ENCODE assay signal across 1 cellular context in genomic region chr22:22480940-22481339, GRCh38.
TF ChIP-seq lines count a peak whose summit lies in the region.

No MANE protein-coding gene starts in this region.

TF ChIP-seq in HepG2, 621 proteins besides CTCF, POLR2A, EP300 and RAD21 (continued from another document and continues in another):
- TF ChIP-seq PAXIP1 (CRISPR knock-in tag; conservative IDR thresholded peaks at IDR 0.05), result peak; percentile 52
- TF ChIP-seq SRY (CRISPR knock-in tag; IDR thresholded peaks at IDR 0.05), result no peak
- TF ChIP-seq HMGXB4 (CRISPR knock-in tag; IDR thresholded peaks at IDR 0.05; ENCODE audit: borderline replicate concordance in 1 of 2, low read depth in 1 of 2), result no peak
- peak; percentile 90 for TF ChIP-seq ZNF646 (CRISPR knock-in tag; IDR thresholded peaks at IDR 0.05)
- TF ChIP-seq THRA (CRISPR knock-in tag; IDR thresholded peaks at IDR 0.05; ENCODE audit: borderline replicate concordance), result no peak
- no peak for TF ChIP-seq SOX13 (IDR thresholded peaks at IDR 0.05)
- TF ChIP-seq SOX13 (CRISPR knock-in tag; conservative IDR thresholded peaks at IDR 0.05 in 1 of 2, IDR thresholded peaks at IDR 0.05 in 1 of 2), result peak in 1 of 2 experiments; percentile 40; a peak in 1 of 4 replicates
- no peak for TF ChIP-seq SOX6 (IDR thresholded peaks at IDR 0.05)
- TF ChIP-seq SOX6 (CRISPR knock-in tag; IDR thresholded peaks at IDR 0.05), result peak; percentile 53
- no peak for TF ChIP-seq FOXP1 (IDR thresholded peaks at IDR 0.05)
- peak; percentile 33; the same call in 1 of the 2 replicates for TF ChIP-seq FOXP1 (CRISPR knock-in tag; IDR thresholded peaks at IDR 0.05)
- 0 out of 2 replicates have a peak, but pooled peaks have one; percentile 14 for TF ChIP-seq ZNF644 (CRISPR knock-in tag; IDR thresholded peaks at IDR 0.05; ENCODE audit: low read depth)
- peak; percentile 47 for TF ChIP-seq SAP130 (CRISPR knock-in tag; IDR thresholded peaks at IDR 0.05; ENCODE audit: low read depth)
- 0 out of 2 replicates have a peak, but pooled peaks have one; percentile 10 for TF ChIP-seq PPARG (CRISPR knock-in tag; conservative IDR thresholded peaks at IDR 0.05)
- 0 out of 2 replicates have a peak, but pooled peaks have one; percentile 18 for TF ChIP-seq ARID5B (CRISPR knock-in tag; IDR thresholded peaks at IDR 0.05)
- peak; percentile 77 for TF ChIP-seq FOXP4 (CRISPR knock-in tag; IDR thresholded peaks at IDR 0.05)
- no peak for TF ChIP-seq ZNF253 (CRISPR knock-in tag; IDR thresholded peaks at IDR 0.05; ENCODE audit: borderline replicate concordance)
- no peak for TF ChIP-seq RBFOX2 (IDR thresholded peaks at IDR 0.05; ENCODE audit: low read depth, low read length)
- 0 out of 2 replicates have a peak, but pooled peaks have one; percentile 36 for TF ChIP-seq MED1 (CRISPR knock-in tag; IDR thresholded peaks at IDR 0.05)
- TF ChIP-seq ZNF484 (CRISPR knock-in tag; IDR thresholded peaks at IDR 0.05; ENCODE audit: borderline replicate concordance, low read depth), result no peak
- 0 out of 2 replicates have a peak, but pooled peaks have one; percentile 48 for TF ChIP-seq SP5 (CRISPR knock-in tag; IDR thresholded peaks at IDR 0.05; ENCODE audit: borderline replicate concordance, low read depth)
- no peak for TF ChIP-seq FOXA1 (IDR thresholded peaks at IDR 0.05)
- peak; percentile 46; the same call in 1 of the 2 replicates for TF ChIP-seq FOXA1 (CRISPR knock-in tag; IDR thresholded peaks at IDR 0.05)
- TF ChIP-seq HNF1A (IDR thresholded peaks at IDR 0.05; ENCODE audit: low read depth), result peak; percentile 86
- TF ChIP-seq HNF1A (CRISPR knock-in tag; IDR thresholded peaks at IDR 0.05; ENCODE audit: borderline replicate concordance), result peak; percentile 85; the same call in 1 of the 2 replicates
- no peak for TF ChIP-seq ZNF816 (CRISPR knock-in tag; IDR thresholded peaks at IDR 0.05; ENCODE audit: borderline replicate concordance)
- TF ChIP-seq TBX2 (CRISPR knock-in tag; IDR thresholded peaks at IDR 0.05; ENCODE audit: borderline replicate concordance), result 0 out of 2 replicates have a peak, but pooled peaks have one; percentile 12
- no peak for TF ChIP-seq ZNF121 (CRISPR knock-in tag; IDR thresholded peaks at IDR 0.05)
